In genomic region chr15:31325432-31325975, GRCh38 we compare ENCODE assay signal across 8 cellular contexts. TPM values are rescaled to one million over a fixed set of nuclear protein-coding genes. Genes with fewer than 3 reads are reported as not detected.
DNase-seq lines count a peak whose midpoint lies in the region; ATAC-seq and TF ChIP-seq lines count a peak whose summit lies in the region.

No MANE protein-coding gene starts in this region.

- H3K27ac ChIP-seq in mucosa of rectum (ENCODE audit: low read depth in 2 of 2, low read length in 2 of 2), result peak overlapping the region; percentile 100
- H3K27ac ChIP-seq in subcutaneous abdominal adipose tissue (ENCODE audit: low read depth, low read length), result peak overlapping the region; percentile 90

- peaks cover 29% of the 10 kb centered on the region for H3K36me3 Mint-ChIP-seq in activated CD4-positive, alpha-beta memory T cell treated with anti-CD3 and anti-CD28 coated beads, Interleukin-2, amount 10 ng/mL, durations not matched to agents 7 days and 5 days (ENCODE audit: low read depth)

- peaks cover 35% of the 10 kb centered on the region for H3K4me1 Mint-ChIP-seq in activated CD4-positive, alpha-beta memory T cell treated with anti-CD3 and anti-CD28 coated beads, Interleukin-2, amount 10 ng/mL, durations not matched to agents 7 days and 5 days

- ATAC-seq in GM19023 (IDR thresholded peaks at IDR 0.05; ENCODE audit: unreplicated experiment) (peak; percentile 2), HG02938 (IDR thresholded peaks at IDR 0.05; ENCODE audit: unreplicated experiment) (no peak)

- H3K36me3 ChIP-seq in mucosa of rectum (ENCODE audit: control insufficient read depth in 2 of 2, insufficient read depth in 2 of 2, low read length in 2 of 2) (no peaks in the 10 kb centered on the region), subcutaneous abdominal adipose tissue (ENCODE audit: control insufficient read depth in 5 of 5, insufficient read depth in 5 of 5, low read length in 5 of 5) (no peaks in the 10 kb centered on the region)

- H3K9me3 Mint-ChIP-seq in activated CD4-positive, alpha-beta memory T cell treated with anti-CD3 and anti-CD28 coated beads, Interleukin-2, amount 10 ng/mL, durations not matched to agents 7 days and 5 days, result peaks cover 6% of the 10 kb centered on the region

- H3K27ac Mint-ChIP-seq in activated CD4-positive, alpha-beta memory T cell treated with anti-CD3 and anti-CD28 coated beads, Interleukin-2, amount 10 ng/mL, durations not matched to agents 7 days and 5 days, result peak overlapping the region; percentile 97

- no peaks in the 10 kb centered on the region for H3K27me3 Mint-ChIP-seq in activated CD4-positive, alpha-beta memory T cell treated with anti-CD3 and anti-CD28 coated beads, Interleukin-2, amount 10 ng/mL, durations not matched to agents 7 days and 5 days

- peaks cover 26 to 27% of the 10 kb centered on the region in 2 donors for H3K4me1 ChIP-seq in mucosa of rectum (ENCODE audit: control insufficient read depth in 2 of 2, insufficient read depth in 2 of 2, low read length in 2 of 2)
- peaks cover 6 to 44% (median 34%) of the 10 kb centered on the region in 5 donors for H3K4me1 ChIP-seq in subcutaneous abdominal adipose tissue (ENCODE audit: control insufficient read depth in 5 of 5, insufficient read depth in 5 of 5, low read length in 5 of 5)

- peak overlapping the region; percentile 55 for H3K4me3 ChIP-seq in epithelial cell of esophagus (ENCODE audit: low read length)
- peak overlapping the region; percentile 77 to 79 for H3K4me3 ChIP-seq in mucosa of rectum (ENCODE audit: low read length in 2 of 2)
- H3K4me3 ChIP-seq in subcutaneous abdominal adipose tissue (ENCODE audit: low read depth in 1 of 5, low read length in 5 of 5), result peak overlapping the region; percentile 58 to 84 (median 77)

- H3K4me3 Mint-ChIP-seq in activated CD4-positive, alpha-beta memory T cell treated with anti-CD3 and anti-CD28 coated beads, Interleukin-2, amount 10 ng/mL, durations not matched to agents 7 days and 5 days, result peak overlapping the region; percentile 88

- H3K9ac ChIP-seq in mucosa of rectum (ENCODE audit: low read depth in 1 of 2, low read length in 2 of 2) (peak overlapping the region; percentile 94 to 98), subcutaneous abdominal adipose tissue (ENCODE audit: low read length in 5 of 5) (peak overlapping the region in 4 of 5 donors; percentile 63 to 83 (median 74))

- in situ Hi-C loops in KBM-7 (cut with MboI; ENCODE audit: low pct_unique_long_range_greater_than_20kb, low sequenced_read_pairs), result no loop called here

- DNase-seq in AG08395 (ENCODE audit: low spot score), result peak; percentile 40
- peak; percentile 75 for DNase-seq in KBM-7
- DNase-seq in activated CD4-positive, alpha-beta memory T cell treated with anti-CD3 and anti-CD28 coated beads, Interleukin-2, amount 10 ng/mL, durations not matched to agents 7 days and 5 days, result peak; percentile 61
- peak; percentile 26 for DNase-seq in epithelial cell of esophagus (ENCODE audit: low read depth)

- CTCF ChIA-PET in activated CD4-positive, alpha-beta memory T cell treated with anti-CD3 and anti-CD28 coated beads, Interleukin-2, amount 10 ng/mL, durations not matched to agents 7 days and 5 days (lab: Charles Lee), result interaction anchor here (1.0 to 4.0 kb wide), 11 partner anchors 35 to 165 kb away, joined by 3 to 14 read pairs (median 4); no protein-coding TSS in a partner anchor

- H3K9me3 ChIP-seq in mucosa of rectum (ENCODE audit: control insufficient read depth in 2 of 2, low read length in 2 of 2) (no peaks in the 10 kb centered on the region), subcutaneous abdominal adipose tissue (ENCODE audit: control insufficient read depth in 5 of 5, low read length in 5 of 5) (peaks cover 0 to 3% (median 0%) of the 10 kb centered on the region in 5 donors)

- TF ChIP-seq CTCF in epithelial cell of esophagus (IDR thresholded peaks at IDR 0.05; ENCODE audit: insufficient read depth, low read depth, low read length, missing control alignments), result no peak

- H3K27me3 ChIP-seq in mucosa of rectum (ENCODE audit: control insufficient read depth in 2 of 2, insufficient read depth in 2 of 2, low read length in 2 of 2), result no peaks in the 10 kb centered on the region
- no peaks in the 10 kb centered on the region for H3K27me3 ChIP-seq in subcutaneous abdominal adipose tissue (ENCODE audit: control insufficient read depth in 5 of 5, insufficient read depth in 4 of 5, low read length in 5 of 5)

- POLR2A ChIA-PET in activated CD4-positive, alpha-beta memory T cell treated with anti-CD3 and anti-CD28 coated beads, Interleukin-2, amount 10 ng/mL, durations not matched to agents 7 days and 5 days (lab: Charles Lee), result interaction anchor here (0.9 to 7.5 kb wide), 35 partner anchors 9 to 163 kb away, joined by 3 to 170 read pairs (median 5); no protein-coding TSS in a partner anchor

RNA-seq across cellular contexts. Expression of gene KLF13, which starts 1.1 kb away (rescaled TPM):
- total RNA-seq in activated CD4-positive, alpha-beta memory T cell treated with anti-CD3 and anti-CD28 coated beads, Interleukin-2, amount 10 ng/mL, durations not matched to agents 7 days and 5 days, result 100 to 1,000 TPM; 199 TPM
